30 cellular contexts compared by ENCODE assay signal in the genomic region with DNA sequence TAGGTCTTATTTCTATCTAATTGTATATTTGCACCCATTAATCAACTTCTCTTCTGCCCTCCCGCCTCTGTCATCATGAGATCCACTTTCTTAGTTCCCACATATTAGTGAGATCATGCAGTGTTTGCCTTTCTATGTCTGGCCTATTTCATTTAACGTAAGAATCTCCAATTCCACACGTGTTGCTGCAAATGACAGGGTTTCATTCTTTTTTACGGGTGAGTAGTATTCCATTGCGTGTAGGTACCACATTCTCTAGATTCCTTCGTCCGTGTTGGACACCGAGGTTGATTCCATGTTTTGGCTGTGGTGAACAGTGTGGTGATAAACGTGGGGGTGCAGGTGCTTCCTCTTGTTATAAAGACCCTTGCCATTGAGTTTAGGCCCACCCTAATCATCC.
"Had no signal": no experiment of that assay in that cellular context is flagged by ENCODE, and none has a peak within 500 bp of the region (broad histone marks: within the 10 kb centered on the region; RNA-seq: fewer than 3 reads in every experiment).

No MANE protein-coding gene starts in this region.

- H3K36me3 ChIP-seq: ovary, spleen, suprapubic skin, tibial artery, transverse colon, upper lobe of right lung, uterus had no signal

- H3K4me3 Mint-ChIP-seq: naive thymus-derived CD8-positive, alpha-beta T cell; natural killer cell treated with Interleukin-12 subunit alpha and Interleukin-12 subunit beta and Interleukin-15 and Interleukin-18, amount 100 ng/mL, for 72 hours; nephron progenitor cell; neural crest cell; stimulated activated memory B cell treated with anti-CD40 and anti-IgM and Interleukin-4, amounts not matched to agents 10 μg/mL and 1 μg/mL and 100 μg/mL, for 72 hours; stimulated activated naive CD8-positive, alpha-beta T cell treated with anti-CD3 and anti-CD28 coated beads, Interleukin-15, amount 100 ng/mL, for 72 hours; type B pancreatic cell had no signal

- H3K9me3 ChIP-seq: ovary, psoas muscle, spleen, suprapubic skin, testis, tibial artery, transverse colon, upper lobe of right lung, uterus had no signal

- H3K36me3 Mint-ChIP-seq: naive thymus-derived CD8-positive, alpha-beta T cell; natural killer cell treated with Interleukin-12 subunit alpha and Interleukin-12 subunit beta and Interleukin-15 and Interleukin-18, amount 100 ng/mL, for 72 hours; stimulated activated memory B cell treated with anti-CD40 and anti-IgM and Interleukin-4, amounts not matched to agents 10 μg/mL and 1 μg/mL and 100 μg/mL, for 72 hours; type B pancreatic cell had no signal

- H3K4me2 ChIP-seq: smooth muscle cell had no signal

- H3K9me3 Mint-ChIP-seq: naive thymus-derived CD8-positive, alpha-beta T cell; natural killer cell treated with Interleukin-12 subunit alpha and Interleukin-12 subunit beta and Interleukin-15 and Interleukin-18, amount 100 ng/mL, for 72 hours; neural crest cell; stimulated activated memory B cell treated with anti-CD40 and anti-IgM and Interleukin-4, amounts not matched to agents 10 μg/mL and 1 μg/mL and 100 μg/mL, for 72 hours; stimulated activated naive CD8-positive, alpha-beta T cell treated with anti-CD3 and anti-CD28 coated beads, Interleukin-15, amount 100 ng/mL, for 72 hours; type B pancreatic cell had no signal

- H3K4me3 ChIP-seq: ovary, psoas muscle, skin epidermis, smooth muscle cell, spleen, suprapubic skin, testis, tibial artery, transverse colon, upper lobe of right lung, uterus had no signal

- H2AFZ ChIP-seq: parathyroid adenoma had no signal

- H3K9ac ChIP-seq: parathyroid adenoma had no signal

- H3K27ac ChIP-seq: ovary, parathyroid adenoma, psoas muscle, skin epidermis, spleen, suprapubic skin, testis, tibial artery, transverse colon, upper lobe of right lung, uterus had no signal

- H3K27me3 Mint-ChIP-seq: naive thymus-derived CD8-positive, alpha-beta T cell; natural killer cell treated with Interleukin-12 subunit alpha and Interleukin-12 subunit beta and Interleukin-15 and Interleukin-18, amount 100 ng/mL, for 72 hours; stimulated activated memory B cell treated with anti-CD40 and anti-IgM and Interleukin-4, amounts not matched to agents 10 μg/mL and 1 μg/mL and 100 μg/mL, for 72 hours; stimulated activated naive CD8-positive, alpha-beta T cell treated with anti-CD3 and anti-CD28 coated beads, Interleukin-15, amount 100 ng/mL, for 72 hours; type B pancreatic cell had no signal

- DNase-seq: naive thymus-derived CD8-positive, alpha-beta T cell; nephron progenitor cell; occipital lobe; ovary; posterior cingulate gyrus; psoas muscle; right cardiac atrium; spleen; stimulated activated CD4-positive, alpha-beta T cell treated with anti-CD3 and anti-CD28 coated beads, Interleukin-12 subunit alpha, Interleukin-12 subunit beta, amount 100 ng/mL, for 4 hours; stimulated activated CD4-positive, alpha-beta T cell treated with anti-CD3 and anti-CD28 coated beads, Interleukin-1b, Interleukin-23, amount 100 ng/mL, for 48 hours; stimulated activated CD4-positive, alpha-beta T cell treated with anti-CD3 and anti-CD28 coated beads, Interleukin-4, amount 100 ng/mL, for 1 hour; stimulated activated CD4-positive, alpha-beta T cell treated with anti-CD3 and anti-CD28 coated beads, Interleukin-4, amount 100 ng/mL, for 4 hours; stimulated activated CD8-positive, alpha-beta memory T cell treated with anti-CD3 and anti-CD28 coated beads, Interleukin-4, amount 100 ng/mL, for 48 hours; stimulated activated naive CD4-positive, alpha-beta T cell; stimulated activated naive CD8-positive, alpha-beta T cell treated with anti-CD3 and anti-CD28 coated beads, Interleukin-15, amount 100 ng/mL, for 72 hours; stimulated activated naive CD8-positive, alpha-beta T cell treated with anti-CD3 and anti-CD28 coated beads, Interleukin-15, Interleukin-2, amounts not matched to agents 100 U/mL and 50 U/mL, for 24 hours; substantia nigra; testis; tibial artery; transverse colon; upper lobe of right lung; uterus had no signal

- H3K27ac Mint-ChIP-seq: natural killer cell treated with Interleukin-12 subunit alpha and Interleukin-12 subunit beta and Interleukin-15 and Interleukin-18, amount 100 ng/mL, for 72 hours; nephron progenitor cell; stimulated activated memory B cell treated with anti-CD40 and anti-IgM and Interleukin-4, amounts not matched to agents 10 μg/mL and 1 μg/mL and 100 μg/mL, for 72 hours; stimulated activated naive CD8-positive, alpha-beta T cell treated with anti-CD3 and anti-CD28 coated beads, Interleukin-15, amount 100 ng/mL, for 72 hours; type B pancreatic cell had no signal

- H3K27me3 ChIP-seq: ovary, spleen, suprapubic skin, testis, tibial artery, transverse colon, upper lobe of right lung, uterus had no signal
